Comparison of ENCODE assay signal across 10 cellular contexts in the genomic region with DNA sequence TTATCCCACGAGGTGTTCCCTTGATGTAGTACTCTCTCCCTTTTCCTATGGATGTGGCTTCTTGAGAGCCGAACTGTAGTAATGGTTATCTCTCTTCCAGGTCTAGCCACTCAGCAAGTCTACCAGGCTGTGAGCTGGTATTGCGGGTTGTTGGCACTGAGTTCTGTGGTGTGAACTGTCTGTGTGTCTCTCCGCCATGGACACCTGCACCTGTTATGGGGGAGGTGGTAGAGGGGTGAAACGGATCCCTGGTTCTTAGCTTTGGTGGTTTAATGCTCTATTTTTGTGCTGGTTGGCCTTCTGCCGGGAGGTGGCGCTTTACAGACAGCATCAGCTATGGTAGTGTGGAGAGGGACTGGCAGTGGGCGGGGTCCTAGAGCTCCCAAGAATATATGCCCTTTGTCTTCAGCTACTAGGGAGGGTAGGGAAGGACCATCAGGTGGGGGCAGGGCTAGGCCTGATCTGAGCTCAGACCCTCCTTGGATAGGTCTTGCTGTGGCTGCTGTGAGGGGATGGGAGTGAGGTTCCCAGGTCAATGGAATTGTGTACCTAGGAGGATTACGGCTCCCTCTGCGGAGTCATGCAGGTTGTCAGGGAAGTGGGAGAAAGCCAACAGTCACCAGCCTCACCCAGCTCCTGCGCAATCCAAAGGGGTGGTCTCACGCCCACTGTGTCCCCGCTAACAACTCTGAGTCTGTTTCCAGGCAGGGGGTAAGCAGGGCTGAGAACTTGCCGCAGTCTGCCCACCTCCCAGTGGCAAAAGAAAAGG.
DNase-seq lines count a peak whose midpoint lies in the region; ATAC-seq, FAIRE-seq and TF ChIP-seq lines count a peak whose summit lies in the region.
"Had no signal": no experiment of that assay in that cellular context is flagged by ENCODE, and none has a peak within 500 bp of the region (broad histone marks: within the 10 kb centered on the region; RNA-seq: fewer than 3 reads in every experiment).

No MANE protein-coding gene starts in this region.

- no peaks in the 10 kb centered on the region for H3K9me3 ChIP-seq in CD4-positive, alpha-beta T cell (ENCODE audit: control insufficient read depth, low read length)

- H3K4me3 Mint-ChIP-seq in CD4-positive, alpha-beta T cell, result no peak overlapping the region

- H3K27me3 ChIP-seq in CD4-positive, alpha-beta T cell (ENCODE audit: control insufficient read depth, insufficient read depth, low read length), result no peaks in the 10 kb centered on the region

- intact Hi-C loops in CD4-positive, alpha-beta T cell (cut with DNase I, micrococcal nuclease), result no loop called here

- peaks cover 5% of the 10 kb centered on the region for H3K9me3 Mint-ChIP-seq in CD4-positive, alpha-beta T cell

- no peaks in the 10 kb centered on the region for H3K4me1 Mint-ChIP-seq in CD4-positive, alpha-beta T cell (ENCODE audit: low read depth)

- H3K27me3 Mint-ChIP-seq in CD4-positive, alpha-beta T cell, result peaks cover 55% of the 10 kb centered on the region

- POLR2A ChIA-PET in CD4-positive, alpha-beta T cell (lab: Charles Lee), result no interaction called here

- no peaks in the 10 kb centered on the region for H3K36me3 Mint-ChIP-seq in CD4-positive, alpha-beta T cell (ENCODE audit: low read depth)

- CTCF ChIA-PET in CD4-positive, alpha-beta T cell (lab: Charles Lee), result no interaction called here

- H3K27ac Mint-ChIP-seq in CD4-positive, alpha-beta T cell, result no peak overlapping the region

- no peak for FAIRE-seq in D721Med (lab: Jason Lieb, UNC)

- H3K4me3 ChIP-seq in HFF-Myc (replicated peaks; ENCODE audit: low read depth, low read length) (no peak overlapping the region), WI38 (ENCODE audit: low read depth, low read length) (no peak overlapping the region)

- no peak for DNase-seq in D721Med (ENCODE audit: insufficient read length, low spot score)
- no peak for DNase-seq in HFF-Myc (ENCODE audit: extremely low read depth, low read depth)
- DNase-seq in iPS-NIHi7 (ENCODE audit: extremely low spot score), result peak; percentile 72
- no peak for DNase-seq in NCI-H1930 (lab: John Stamatoyannopoulos, UW)
- no peak for DNase-seq in SKM-1 treated with dmso at 0.1 percent for 144 hours (lab: John Stamatoyannopoulos, UW; ENCODE audit: unreplicated experiment)
- no peak for DNase-seq in CD4-positive, alpha-beta T cell
- DNase-seq: NCI-H2081 treated with DMSO at 0.1 percent for 48 hours, T1000 had no signal

- TF ChIP-seq CTCF in D721Med (IDR thresholded peaks at IDR 0.05; ENCODE audit: insufficient read depth, missing control alignments) (peak; percentile 46), HFF-Myc (IDR thresholded peaks at IDR 0.05; ENCODE audit: low read depth, low read length, missing control alignments) (peak; percentile 39), WI38 (IDR thresholded peaks at IDR 0.05; ENCODE audit: low read depth, low read length) (peak; percentile 18; the same call in 1 of the 2 replicates)
- TF ChIP-seq CTCF in CD4-positive, alpha-beta T cell (IDR thresholded peaks at IDR 0.05), result no peak

- ATAC-seq in HG03045 (IDR thresholded peaks at IDR 0.05; ENCODE audit: unreplicated experiment), result no peak
- ATAC-seq in CD4-positive, alpha-beta T cell (ENCODE audit: poor library complexity), result no peak

- H3K27ac ChIP-seq in CD4-positive, alpha-beta T cell (ENCODE audit: low read depth, low read length), result no peak overlapping the region
